11 cellular contexts compared by ENCODE assay signal in the genomic region with DNA sequence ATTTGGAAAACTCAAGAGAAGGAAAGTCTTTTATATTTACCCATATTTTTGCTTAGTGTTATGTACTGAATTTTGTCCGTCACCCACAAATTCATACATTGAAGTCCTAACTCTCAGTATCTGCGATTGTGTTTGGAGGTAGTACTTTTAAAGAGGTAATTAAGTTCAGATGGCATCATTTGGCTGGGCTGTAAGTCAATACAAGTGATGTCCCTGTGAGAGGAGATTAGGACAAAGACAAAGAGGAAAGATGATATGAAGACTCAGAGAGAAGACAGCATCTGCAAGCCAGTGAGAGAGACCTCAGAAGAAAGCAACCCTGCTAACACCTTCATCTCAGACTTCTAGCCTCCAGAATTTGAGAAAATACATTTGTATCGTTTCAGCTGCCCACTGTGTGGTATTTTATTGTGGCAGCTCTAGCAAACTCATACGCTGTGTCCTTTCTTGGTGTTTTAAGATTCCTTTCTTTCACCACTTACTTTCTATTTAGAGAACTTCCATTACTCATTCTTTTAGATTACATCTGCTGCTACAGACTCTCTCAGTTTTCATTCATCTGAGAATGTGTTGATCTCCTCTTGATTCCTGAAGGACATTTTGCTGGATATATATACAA. TPM values are rescaled to one million over a fixed set of nuclear protein-coding genes. Genes with fewer than 3 reads are reported as not detected.
DNase-seq lines count a peak whose midpoint lies in the region; ATAC-seq and TF ChIP-seq lines count a peak whose summit lies in the region.
"Had no signal": no experiment of that assay in that cellular context is flagged by ENCODE, and none has a peak within 500 bp of the region (broad histone marks: within the 10 kb centered on the region; RNA-seq: fewer than 3 reads in every experiment).

No MANE protein-coding gene starts in this region.

- H3K27me3 ChIP-seq in AG04450 (ENCODE audit: control insufficient read depth, insufficient read depth, low read length), result no peaks in the 10 kb centered on the region
- no peaks in the 10 kb centered on the region for H3K27me3 ChIP-seq in HUES6 (ENCODE audit: control insufficient read depth, insufficient read depth, low read length)

- DNase-seq in AG04450 (ENCODE audit: low read depth, low spot score) (no peak), naive B cell (no peak), kidney tubule cell (ENCODE audit: low spot score) (no peak)
- DNase-seq: effector CD4-positive, alpha-beta T cell; SIG-M5 had no signal

- H3K36me3 ChIP-seq in HUES6 (ENCODE audit: control insufficient read depth, insufficient read depth, low read length), result peaks cover 2% of the 10 kb centered on the region; the same call in 1 of the 2 replicates

- H3K4me1 Mint-ChIP-seq in brain (peaks cover 34% of the 10 kb centered on the region), naive B cell (peaks cover 29 to 41% (median 30%) of the 10 kb centered on the region in 3 donors)

- H3K27ac ChIP-seq in AG04450 (ENCODE audit: low read depth, low read length) (peak overlapping the region; percentile 70), HUES6 (ENCODE audit: low read depth, low read length) (peak overlapping the region; percentile 47)

- H3K27ac Mint-ChIP-seq in brain (peak overlapping the region in 3 of 5 experiments; percentile 2 to 77 (median 51)), naive B cell (peak overlapping the region in 5 of 6 donors; percentile 3 to 88 (median 71))

- H3K36me3 Mint-ChIP-seq in brain (peaks cover 39% of the 10 kb centered on the region), naive B cell (peaks cover 0 to 7% of the 10 kb centered on the region in 2 donors)

- CTCF ChIA-PET in AG04450 (lab: Charles Lee), result no interaction called here

- H3K4me1 ChIP-seq in HUES6 (ENCODE audit: control insufficient read depth, insufficient read depth, low read length), result 0 out of 2 replicates have a peak, but pooled peaks cover 3% of the 10 kb centered on the region

- H3K4me3 Mint-ChIP-seq in brain, result no peak overlapping the region
- no peak overlapping the region for H3K4me3 Mint-ChIP-seq in naive B cell
- H3K4me3 Mint-ChIP-seq: CD14-positive monocyte had no signal

- ATAC-seq in naive B cell (ENCODE audit: low read depth in 2 of 2) (no peak), esophagus mucosa (no peak), HG03457 (IDR thresholded peaks at IDR 0.05; ENCODE audit: unreplicated experiment) (no peak), HG03354 (IDR thresholded peaks at IDR 0.05; ENCODE audit: poor library complexity, severe bottlenecking, unreplicated experiment) (no peak)

- H3K4me3 ChIP-seq in AG04450 (ENCODE audit: low read depth, low read length) (no peak overlapping the region), HUES6 (ENCODE audit: low read depth, low read length) (no peak overlapping the region)

- POLR2A ChIA-PET in AG04450 (lab: Yijun Ruan, JAX), result interaction anchor here (0.7 kb wide), 1 partner anchor 47 kb away, joined by 3 read pairs; no protein-coding TSS in a partner anchor

- H3K9me3 Mint-ChIP-seq in brain (peaks cover 0 to 3% (median 0%) of the 10 kb centered on the region in 5 experiments), naive B cell (no peaks in the 10 kb centered on the region)
- H3K9me3 Mint-ChIP-seq: CD14-positive monocyte had no signal

- TF ChIP-seq CTCF in AG04450 (IDR thresholded peaks at IDR 0.05; ENCODE audit: low read depth, low read length) (no peak), brain (conservative IDR thresholded peaks at IDR 0.05) (no peak)

- peak overlapping the region; percentile 11 for H3K9ac ChIP-seq in HUES6 (ENCODE audit: low read length)

- H3K27me3 Mint-ChIP-seq in brain (no peaks in the 10 kb centered on the region), naive B cell (no peaks in the 10 kb centered on the region)

- no peaks in the 10 kb centered on the region for H3K9me3 ChIP-seq in AG04450 (ENCODE audit: control insufficient read depth, insufficient read depth, low read length)
- no peaks in the 10 kb centered on the region for H3K9me3 ChIP-seq in HUES6 (ENCODE audit: control insufficient read depth, insufficient read depth, low read depth, low read length)

RNA-seq across cellular contexts. Expression of a gene that starts 17.0 kb away (rescaled TPM):
- polyA plus RNA-seq in AG04450 (2011; rRNA removed) (113 and 127 TPM in 2 replicates), brain (ENCODE audit: insufficient read depth, low read depth, low replicate concordance) (25.0 TPM), naive B cell (ENCODE audit: low read depth in 6 of 6) (10 to 100 TPM; 10.2 to 26.0 (median 13.9) TPM)
- polyA minus RNA-seq in AG04450 (2011; rRNA and poly(A)+ RNA removed), result 146 and 156 TPM in 2 replicates
- total RNA-seq in esophagus mucosa, result 20.8 TPM

RNA-seq across cellular contexts. Expression of a gene that starts 58.4 kb away (rescaled TPM):
- 55.8 and 65.5 TPM in 2 replicates for polyA plus RNA-seq in AG04450 (2011; rRNA removed)
- polyA minus RNA-seq in AG04450 (2011; rRNA and poly(A)+ RNA removed), result 28.6 and 44.8 TPM in 2 replicates
- polyA plus RNA-seq in brain (ENCODE audit: insufficient read depth, low read depth, low replicate concordance), result 47.1 TPM
- polyA plus RNA-seq in naive B cell (ENCODE audit: low read depth in 6 of 6), result 10 to 100 TPM; 64.2 to 78.5 (median 68.8) TPM
- 41.4 TPM for total RNA-seq in esophagus mucosa
